Comparison of ENCODE assay signal across 13 cellular contexts in the genomic region with DNA sequence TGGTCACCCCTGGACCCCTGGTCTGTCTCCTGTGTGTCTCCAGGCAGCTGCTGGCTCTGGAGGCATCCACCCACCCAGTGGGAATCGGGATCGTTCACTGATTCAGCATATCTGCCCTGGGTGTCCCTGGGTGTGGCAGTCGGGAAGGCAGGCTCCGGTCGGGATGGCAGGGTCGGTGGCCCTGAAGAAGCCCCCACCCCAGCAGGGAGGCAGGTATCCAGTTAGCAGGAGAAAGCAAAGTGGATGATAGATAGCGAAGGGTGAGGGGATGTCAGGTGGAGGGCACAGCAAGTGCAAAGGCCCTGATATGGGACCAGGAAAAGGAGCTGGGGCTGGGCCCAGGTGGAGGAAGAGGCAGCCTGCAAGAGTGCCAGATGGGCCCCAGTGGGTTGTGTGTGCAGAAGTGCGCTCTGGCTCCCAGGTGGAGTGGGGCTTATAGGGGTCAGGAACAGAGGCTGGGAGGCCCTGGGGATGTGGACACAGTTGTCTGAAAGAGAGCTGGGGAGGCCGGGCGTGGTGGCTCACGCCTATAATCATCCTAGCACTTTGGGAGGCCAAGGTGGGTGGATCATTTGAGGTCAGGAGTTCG. TPM values are rescaled to one million over a fixed set of nuclear protein-coding genes. Genes with fewer than 3 reads are reported as not detected.
A peak's percentile ranks its signal among the peaks of the same experiment; 100 is the strongest.
DNase-seq lines count a peak whose midpoint lies in the region; ATAC-seq, FAIRE-seq and TF ChIP-seq lines count a peak whose summit lies in the region.
"Had no signal": no experiment of that assay in that cellular context is flagged by ENCODE, and none has a peak within 500 bp of the region (broad histone marks: within the 10 kb centered on the region; RNA-seq: fewer than 3 reads in every experiment).

No MANE protein-coding gene starts in this region.

- H3K4me1 ChIP-seq in BE2C (peaks cover 13% of the 10 kb centered on the region), K562 (replicated peaks in 1 of 2; ENCODE audit: control insufficient read depth in 2 of 2, insufficient read depth in 2 of 2, low read length in 2 of 2) (peaks cover 39 to 96% of the 10 kb centered on the region in 2 experiments)

- peaks cover 69% of the 10 kb centered on the region for H3K4me1 Mint-ChIP-seq in nephron

- peak overlapping the region; percentile 33 to 68 (median 60) for H3K27ac Mint-ChIP-seq in nephron

- H3K79me2 ChIP-seq in K562 (ENCODE audit: control insufficient read depth, insufficient read depth, low read length) = peaks cover 87% of the 10 kb centered on the region

- no peaks in the 10 kb centered on the region for H3K9me1 ChIP-seq in K562 (ENCODE audit: control insufficient read depth, insufficient read depth, low read length)

- peak overlapping the region; percentile 14; the same call in 2 of the 3 replicates for H3K27ac ChIP-seq in K562 (ENCODE audit: extremely low read depth, low read depth, low read length)
- H3K27ac ChIP-seq: epithelial cell of prostate, SJSA1 had no signal

- H3K4me3 Mint-ChIP-seq in nephron = peak overlapping the region; percentile 88 to 96 (median 93)

- intact Hi-C loops in K562 (cut with micrococcal nuclease) = no loop called here

- POLR2A ChIA-PET in K562 (lab: Yijun Ruan, JAX) = interaction anchor here (0.6 to 1.6 kb wide), 6 partner anchors 10 to 169 kb away, joined by 3 to 7 read pairs (median 4); partner anchors contain the start of gene GDF15

- TF ChIP-seq EP300 in K562 (IDR thresholded peaks at IDR 0.05; ENCODE audit: low read length) = no peak

- H3K4me3 ChIP-seq in BE2C (ENCODE audit: low read depth, low read length) (peak overlapping the region; percentile 71; the same call in 1 of the 2 replicates), K562 (peak overlapping the region; percentile 60; the same call in 1 of the 2 replicates)
- H3K4me3 ChIP-seq in Jurkat, Clone E6-1 (ENCODE audit: low read length) = peak overlapping the region; percentile 60
- H3K4me3 ChIP-seq: SJSA1 had no signal

- no peaks in the 10 kb centered on the region for H3K27me3 Mint-ChIP-seq in nephron (ENCODE audit: low read depth)

- no peaks in the 10 kb centered on the region for H3K9me3 ChIP-seq in BE2C
- H3K9me3 ChIP-seq in K562 (replicated peaks; ENCODE audit: control insufficient read depth, insufficient read depth, low read depth, low read length) = no peaks in the 10 kb centered on the region
- H3K9me3 ChIP-seq: left lung, tibial artery had no signal

- no peak for ATAC-seq in K562
- no peak for ATAC-seq in GM18498 (IDR thresholded peaks at IDR 0.05; ENCODE audit: unreplicated experiment)
- ATAC-seq: left lung had no signal

- 32% methylated on average over 12 of the region's 12 CpGs for WGBS in K562 (ENCODE audit: insufficient coverage, low coverage, missing lambda C conversion rate)

- H3K36me3 ChIP-seq in BE2C (peaks cover 4% of the 10 kb centered on the region), K562 (ENCODE audit: control insufficient read depth, insufficient read depth, low read length) (peaks cover 35% of the 10 kb centered on the region; the same call in 2 of the 3 replicates)
- H3K36me3 ChIP-seq: left lung, tibial artery had no signal

- H3K27me3 ChIP-seq in BE2C = no peaks in the 10 kb centered on the region
- H3K27me3 ChIP-seq in K562 (ENCODE audit: control insufficient read depth in 2 of 2, insufficient read depth in 2 of 2, low read length in 2 of 2) = no peaks in the 10 kb centered on the region
- H3K27me3 ChIP-seq: SJSA1 had no signal

- TF ChIP-seq POLR2A in K562 (conservative IDR thresholded peaks at IDR 0.05) = no peak

- no peak overlapping the region for H2AFZ ChIP-seq in K562 (ENCODE audit: low read depth, low read length)

- in situ Hi-C loops in K562 (cut with MboI) = no loop called here

- BruUV-seq in K562 (replicated peaks; lab: Mats Ljungman, UMichigan) = no TSS peak

- TF ChIP-seq RAD21 in K562 (CRISPR knock-in tag; conservative IDR thresholded peaks at IDR 0.05 in 1 of 2, IDR thresholded peaks at IDR 0.05 in 1 of 2) = no peak

- no peak for FAIRE-seq in K562 (lab: Jason Lieb, UNC)
- FAIRE-seq: G401.6 had no signal

- no peaks in the 10 kb centered on the region for H3K9me3 Mint-ChIP-seq in nephron

- peaks cover 15% of the 10 kb centered on the region for H4K20me1 ChIP-seq in K562 (replicated peaks; ENCODE audit: control insufficient read depth, insufficient read depth, low read length)

- no peak for DNase-seq in BE2C
- no peak for DNase-seq in Jurkat, Clone E6-1 (ENCODE audit: low read depth, low spot score)
- DNase-seq in K562 (ENCODE audit: extremely low read depth in 1 of 4, low spot score in 3 of 4) = no peak
- DNase-seq in NOMO-1 treated with dmso at 0.1 percent for 144 hours (lab: John Stamatoyannopoulos, UW; ENCODE audit: unreplicated experiment) = no peak
- DNase-seq in activated effector memory CD4-positive, alpha-beta T cell treated with Interleukin-2 at 50 U/mL for 16 hours = no peak
- no peak for DNase-seq in mesenteric fat pad (ENCODE audit: low spot score)

- TF ChIP-seq CTCF in BE2C (IDR thresholded peaks at IDR 0.05; ENCODE audit: low read depth, low read length) (no peak), K562 (IDR thresholded peaks at IDR 0.05 in 2 of 3, conservative IDR thresholded peaks at IDR 0.05 in 1 of 3; ENCODE audit: insufficient read depth in 2 of 3, low read depth in 1 of 3, low read length in 3 of 3) (no peak), nephron (IDR thresholded peaks at IDR 0.05; ENCODE audit: unreplicated experiment in 3 of 3) (no peak)

- H3K9ac ChIP-seq in K562 (ENCODE audit: insufficient read depth in 1 of 2, low read depth in 2 of 2, low read length in 2 of 2) = peak overlapping the region; percentile 85 to 95

- H3K36me3 Mint-ChIP-seq in nephron (ENCODE audit: low read depth) = peaks cover 4% of the 10 kb centered on the region

- H3K4me2 ChIP-seq in K562 (ENCODE audit: insufficient read depth, low read length) = peak overlapping the region; percentile 82

- CTCF ChIA-PET in K562 (lab: Yijun Ruan, JAX; ENCODE audit: low intra/inter-chr PET ratio) = no interaction called here

RNA-seq across cellular contexts. Expression of gene SSBP4, which starts 2.3 kb away (rescaled TPM):
- 467 TPM for polyA plus RNA-seq in BE2C (2012; ENCODE audit: insufficient read depth, insufficient read length, low read depth)
- polyA plus RNA-seq in Jurkat, Clone E6-1 (2012; ENCODE audit: insufficient read depth, insufficient read length) = 148 TPM
- 28.5 and 141 TPM in 2 replicates for total RNA-seq in K562 (2011; cell fraction: chromatin; rRNA removed; ENCODE audit: low replicate concordance)
- total RNA-seq in K562 (2011; cell fraction: nucleolus; rRNA removed) = 209 and 228 TPM in 2 replicates
- 68.6 and 76.2 TPM in 2 replicates for total RNA-seq in K562 (2011; cell fraction: nucleoplasm; rRNA removed)
- 125 and 188 TPM in 2 replicates for total RNA-seq in K562 (2014; rRNA removed)
- total RNA-seq in K562 (2014; rRNA removed; fragmentation: Illumina TruSeq; extraction: Trizol) = 21.2 and 21.4 TPM in 2 replicates
- total RNA-seq in K562 (2015; rRNA removed; fragmentation: Illumina TruSeq; extraction: Trizol) = 72.3 and 76.3 TPM in 2 replicates
- total RNA-seq in K562 (2021) = 189 TPM in 2 replicates
- 20.1 and 25.9 TPM in 2 replicates for polyA plus RNA-seq in K562 (2011; rRNA removed)
- polyA plus RNA-seq in K562 (2011; cell fraction: cytosol; rRNA removed) = 25.4 and 118 TPM in 2 replicates
- 134 and 296 TPM in 2 replicates for polyA plus RNA-seq in K562 (2011; cell fraction: nucleus; rRNA removed)
- 81.3 and 110 TPM in 2 replicates for polyA plus RNA-seq in K562 (2012)
- polyA plus RNA-seq in K562 (2014; fragmentation: Illumina TruSeq; extraction: Trizol) = 39.0 and 114 TPM in 2 replicates
- polyA plus RNA-seq in K562 (2014; fragmentation: Nextera tagmentation; extraction: Ambion mirVana) = 1 to 10 TPM; 1.1 to 1.9 TPM
- polyA plus RNA-seq in K562 (2014; rRNA removed) = 119 and 133 TPM in 2 replicates
- 3.6 and 7.0 TPM in 2 replicates for polyA minus RNA-seq in K562 (2011; rRNA and poly(A)+ RNA removed)
- 37.3 and 43.8 TPM in 2 replicates for polyA minus RNA-seq in K562 (2011; cell fraction: cytosol; rRNA and poly(A)+ RNA removed)
- 85.0 and 105 TPM in 2 replicates for polyA minus RNA-seq in K562 (2011; cell fraction: nucleus; rRNA and poly(A)+ RNA removed)
- total RNA-seq in mesenteric fat pad = 63.3 TPM

RNA-seq across cellular contexts. Expression of gene ISYNA1, which starts 16.5 kb away (rescaled TPM):
- 156 TPM for polyA plus RNA-seq in BE2C (2012; ENCODE audit: insufficient read depth, insufficient read length, low read depth)
- 5.0 TPM for polyA plus RNA-seq in Jurkat, Clone E6-1 (2012; ENCODE audit: insufficient read depth, insufficient read length)
- total RNA-seq in K562 (2011; cell fraction: chromatin; rRNA removed; ENCODE audit: low replicate concordance) = 155 and 651 TPM in 2 replicates
- total RNA-seq in K562 (2011; cell fraction: nucleolus; rRNA removed) = 616 and 678 TPM in 2 replicates
- 226 and 284 TPM in 2 replicates for total RNA-seq in K562 (2011; cell fraction: nucleoplasm; rRNA removed)
- 180 and 202 TPM in 2 replicates for total RNA-seq in K562 (2014; rRNA removed)
- total RNA-seq in K562 (2014; rRNA removed; fragmentation: Illumina TruSeq; extraction: Trizol) = 14.6 and 32.0 TPM in 2 replicates
- 93.2 and 96.8 TPM in 2 replicates for total RNA-seq in K562 (2015; rRNA removed; fragmentation: Illumina TruSeq; extraction: Trizol)
- 435 and 460 TPM in 2 replicates for total RNA-seq in K562 (2021)
- 99.3 and 191 TPM in 2 replicates for polyA plus RNA-seq in K562 (2011; rRNA removed)
- polyA plus RNA-seq in K562 (2011; cell fraction: cytosol; rRNA removed) = 148 and 356 TPM in 2 replicates
- 1,012 and 1,382 TPM in 2 replicates for polyA plus RNA-seq in K562 (2011; cell fraction: nucleus; rRNA removed)
- 319 and 453 TPM in 2 replicates for polyA plus RNA-seq in K562 (2012)
- 73.2 and 198 TPM in 2 replicates for polyA plus RNA-seq in K562 (2014; fragmentation: Illumina TruSeq; extraction: Trizol)
- 10 to 100 TPM; 21.8 to 57.6 TPM for polyA plus RNA-seq in K562 (2014; fragmentation: Nextera tagmentation; extraction: Ambion mirVana)
- polyA plus RNA-seq in K562 (2014; rRNA removed) = 376 and 380 TPM in 2 replicates
- polyA minus RNA-seq in K562 (2011; rRNA and poly(A)+ RNA removed) = 36.7 and 52.6 TPM in 2 replicates
- polyA minus RNA-seq in K562 (2011; cell fraction: cytosol; rRNA and poly(A)+ RNA removed) = 173 and 245 TPM in 2 replicates
- polyA minus RNA-seq in K562 (2011; cell fraction: nucleus; rRNA and poly(A)+ RNA removed) = 114 and 124 TPM in 2 replicates
- 18.3 TPM for total RNA-seq in mesenteric fat pad

RNA-seq across cellular contexts. Expression of gene LRRC25, which starts 24.0 kb away (rescaled TPM):
- not detected for polyA plus RNA-seq in BE2C (2012; ENCODE audit: insufficient read depth, insufficient read length, low read depth)
- not detected for polyA plus RNA-seq in Jurkat, Clone E6-1 (2012; ENCODE audit: insufficient read depth, insufficient read length)
- total RNA-seq in K562 (2011; cell fraction: chromatin; rRNA removed; ENCODE audit: low replicate concordance) = 0.25 TPM in 1 of 2 replicates, not detected in the other
- total RNA-seq in K562 (2011; cell fraction: nucleolus; rRNA removed) = 0.39 and 0.50 TPM in 2 replicates
- 0.22 TPM in 1 of 2 replicates, not detected in the other for total RNA-seq in K562 (2011; cell fraction: nucleoplasm; rRNA removed)
- total RNA-seq in K562 (2014; rRNA removed) (0.18 and 0.29 TPM in 2 replicates), K562 (2014; rRNA removed; fragmentation: Illumina TruSeq; extraction: Trizol) (0.07 TPM in 1 of 2 replicates, not detected in the other), K562 (2015; rRNA removed; fragmentation: Illumina TruSeq; extraction: Trizol) (0.30 and 0.36 TPM in 2 replicates), K562 (2021) (0.09 and 0.22 TPM in 2 replicates), mesenteric fat pad (19.3 TPM)
- polyA plus RNA-seq in K562 (2011; rRNA removed) (0.10 and 0.42 TPM in 2 replicates), K562 (2014; fragmentation: Illumina TruSeq; extraction: Trizol) (0.10 and 0.25 TPM in 2 replicates), K562 (2014; fragmentation: Nextera tagmentation; extraction: Ambion mirVana) (not detected), K562 (2014; rRNA removed) (0.08 TPM in 1 of 2 replicates, not detected in the other)
- 0.31 and 0.41 TPM in 2 replicates for polyA plus RNA-seq in K562 (2011; cell fraction: cytosol; rRNA removed)
- 0.20 and 0.53 TPM in 2 replicates for polyA plus RNA-seq in K562 (2011; cell fraction: nucleus; rRNA removed)
- 0.33 and 1.1 TPM in 2 replicates for polyA plus RNA-seq in K562 (2012)
- 0.11 and 0.18 TPM in 2 replicates for polyA minus RNA-seq in K562 (2011; rRNA and poly(A)+ RNA removed)
- polyA minus RNA-seq in K562 (2011; cell fraction: cytosol; rRNA and poly(A)+ RNA removed) = 0.57 and 1.1 TPM in 2 replicates
- polyA minus RNA-seq in K562 (2011; cell fraction: nucleus; rRNA and poly(A)+ RNA removed) = 0.13 and 0.67 TPM in 2 replicates
- total RNA-seq: SJSA1 had no signal

RNA-seq across cellular contexts. Expression of gene GDF15, which starts 35.5 kb away (rescaled TPM):
- 492 TPM for polyA plus RNA-seq in BE2C (2012; ENCODE audit: insufficient read depth, insufficient read length, low read depth)
- not detected for polyA plus RNA-seq in Jurkat, Clone E6-1 (2012; ENCODE audit: insufficient read depth, insufficient read length)
- total RNA-seq in K562 (2011; cell fraction: chromatin; rRNA removed; ENCODE audit: low replicate concordance) = 25.1 and 116 TPM in 2 replicates
- total RNA-seq in K562 (2011; cell fraction: nucleolus; rRNA removed) = 214 and 262 TPM in 2 replicates
- total RNA-seq in K562 (2011; cell fraction: nucleoplasm; rRNA removed) = 94.6 and 109 TPM in 2 replicates
- 78.0 and 82.4 TPM in 2 replicates for total RNA-seq in K562 (2014; rRNA removed)
- 7.3 TPM in 2 replicates for total RNA-seq in K562 (2014; rRNA removed; fragmentation: Illumina TruSeq; extraction: Trizol)
- total RNA-seq in K562 (2015; rRNA removed; fragmentation: Illumina TruSeq; extraction: Trizol) = 10.1 and 11.0 TPM in 2 replicates
- 69.8 and 74.5 TPM in 2 replicates for total RNA-seq in K562 (2021)
- 12.5 TPM in 2 replicates for polyA plus RNA-seq in K562 (2011; rRNA removed)
- 31.8 and 127 TPM in 2 replicates for polyA plus RNA-seq in K562 (2011; cell fraction: cytosol; rRNA removed)
- polyA plus RNA-seq in K562 (2011; cell fraction: nucleus; rRNA removed) = 21.6 and 59.4 TPM in 2 replicates
- 50.1 and 369 TPM in 2 replicates for polyA plus RNA-seq in K562 (2012)
- polyA plus RNA-seq in K562 (2014; fragmentation: Illumina TruSeq; extraction: Trizol) = 19.3 and 47.1 TPM in 2 replicates
- 1 to 10 TPM; 2.3 to 2.9 TPM for polyA plus RNA-seq in K562 (2014; fragmentation: Nextera tagmentation; extraction: Ambion mirVana)
- polyA plus RNA-seq in K562 (2014; rRNA removed) = 57.2 and 67.4 TPM in 2 replicates
- 2.4 and 5.6 TPM in 2 replicates for polyA minus RNA-seq in K562 (2011; rRNA and poly(A)+ RNA removed)
- polyA minus RNA-seq in K562 (2011; cell fraction: cytosol; rRNA and poly(A)+ RNA removed) = 31.8 and 32.2 TPM in 2 replicates
- polyA minus RNA-seq in K562 (2011; cell fraction: nucleus; rRNA and poly(A)+ RNA removed) = 18.5 and 24.2 TPM in 2 replicates
- total RNA-seq in mesenteric fat pad = 5.9 TPM

Comparison
In these comparisons a context has a peak if more than half of its experiments do, and no peak if none do; other contexts are left out.
1. RNA of gene LRRC25, which starts 24.0 kb away (total RNA-seq): 19.3 TPM in mesenteric fat pad (single experiment); 0.07 to 0.50 TPM in K562; every median in the first group is over 10 times any median in the second.
2. Peak in every context shown above with its lines, with median percentiles within 50 percentile points of each other: H3K4me3 ChIP-seq.